ENCODE assay signal across 32 cellular contexts in the genomic region with DNA sequence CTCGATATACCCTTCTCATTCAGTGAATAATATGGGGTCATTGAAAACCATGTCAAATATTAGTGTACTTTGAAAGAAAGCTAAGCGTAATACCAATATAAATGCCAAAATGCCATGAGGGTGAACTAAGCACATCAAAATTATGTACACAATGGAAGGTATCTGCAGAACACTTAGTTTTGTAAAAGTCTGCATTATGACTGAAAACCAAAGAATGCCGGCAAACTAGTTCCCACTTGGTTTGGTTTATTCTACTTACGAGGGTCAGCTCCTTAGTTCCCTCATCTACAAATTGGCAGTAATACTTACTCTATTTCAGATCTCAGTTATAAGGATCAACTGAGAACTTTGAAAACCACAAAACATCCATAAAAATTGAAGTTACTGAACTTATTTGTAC. TPM values are rescaled to one million over a fixed set of nuclear protein-coding genes. Genes with fewer than 3 reads are reported as not detected.
"Had no signal": no experiment of that assay in that cellular context is flagged by ENCODE, and none has a peak within 500 bp of the region (broad histone marks: within the 10 kb centered on the region; RNA-seq: fewer than 3 reads in every experiment).

No MANE protein-coding gene starts in this region.

- H3K27ac Mint-ChIP-seq: immature natural killer cell; mesothelial cell of epicardium; naive B cell; natural killer cell; nephron progenitor cell; neural progenitor cell; progenitor cell of endocrine pancreas; stimulated activated naive B cell treated with anti-CD40 and anti-IgM and Interleukin-4, amounts not matched to agents 10 μg/mL and 1 μg/mL and 100 μg/mL, for 72 hours had no signal

- ATAC-seq: left colon; left lung; lower lobe of right lung; natural killer cell; right lobe of liver; stimulated activated naive B cell treated with anti-CD40 and anti-IgM and Interleukin-4, amounts not matched to agents 10 μg/mL and 1 μg/mL and 100 μg/mL, for 72 hours; stimulated activated naive CD8-positive, alpha-beta T cell treated with anti-CD3 and anti-CD28 coated beads, Interleukin-15, Interleukin-2, amounts not matched to agents 100 U/mL and 50 U/mL, for 24 hours; upper lobe of right lung had no signal

- H3K4me3 ChIP-seq: left lung, lower lobe of right lung, neural progenitor cell, ovary, right atrium auricular region, right lobe of liver, skin epidermis, stomach, testis, thyroid gland, transverse colon, upper lobe of right lung had no signal

- H3K9me3 Mint-ChIP-seq: naive B cell; neural progenitor cell; stimulated activated naive B cell treated with anti-CD40 and anti-IgM and Interleukin-4, amounts not matched to agents 10 μg/mL and 1 μg/mL and 100 μg/mL, for 72 hours had no signal

- H3K4me1 ChIP-seq: left lung, lower lobe of right lung, neural progenitor cell, right atrium auricular region, right lobe of liver, stomach, testis, thyroid gland, transverse colon, upper lobe of right lung had no signal

- H3K9ac ChIP-seq: neural progenitor cell had no signal

- H3K27me3 ChIP-seq: neural progenitor cell, neutrophil, ovary, right atrium auricular region, right lobe of liver, stomach, testis, thyroid gland, transverse colon, upper lobe of right lung had no signal

- H3K27me3 Mint-ChIP-seq: naive B cell; progenitor cell of endocrine pancreas; stimulated activated naive B cell treated with anti-CD40 and anti-IgM and Interleukin-4, amounts not matched to agents 10 μg/mL and 1 μg/mL and 100 μg/mL, for 72 hours had no signal

- H3K27ac ChIP-seq: left lung, lower lobe of right lung, neural progenitor cell, neutrophil, ovary, right atrium auricular region, right lobe of liver, skin epidermis, stomach, testis, thyroid gland, transverse colon, upper lobe of right lung had no signal

- H3K4me1 Mint-ChIP-seq: immature natural killer cell; naive B cell; natural killer cell; nephron progenitor cell; neural progenitor cell; stimulated activated naive B cell treated with anti-CD40 and anti-IgM and Interleukin-4, amounts not matched to agents 10 μg/mL and 1 μg/mL and 100 μg/mL, for 72 hours had no signal

- H3K4me3 Mint-ChIP-seq: immature natural killer cell; mesothelial cell of epicardium; naive B cell; natural killer cell; nephron progenitor cell; neural progenitor cell; stimulated activated naive B cell treated with anti-CD40 and anti-IgM and Interleukin-4, amounts not matched to agents 10 μg/mL and 1 μg/mL and 100 μg/mL, for 72 hours had no signal

- H3K9me3 ChIP-seq: left lung, lower lobe of right lung, neutrophil, ovary, right atrium auricular region, right lobe of liver, stomach, testis, thyroid gland, transverse colon, upper lobe of right lung had no signal

- FAIRE-seq: islet of Langerhans, urothelium cell line had no signal

- H3K36me3 ChIP-seq: left lung, lower lobe of right lung, neural progenitor cell, neutrophil, ovary, right atrium auricular region, right lobe of liver, stomach, thyroid gland, transverse colon, upper lobe of right lung had no signal

- H2AFZ ChIP-seq: neural progenitor cell had no signal

- H3K4me2 ChIP-seq: neural progenitor cell had no signal

- H3K36me3 Mint-ChIP-seq: immature natural killer cell; mesothelial cell of epicardium; naive B cell; natural killer cell; neural progenitor cell; stimulated activated naive B cell treated with anti-CD40 and anti-IgM and Interleukin-4, amounts not matched to agents 10 μg/mL and 1 μg/mL and 100 μg/mL, for 72 hours had no signal

- DNase-seq: hypothalamus; immature natural killer cell; kidney; left colon; left lung; lower lobe of right lung; mesendoderm; naive B cell; natural killer cell; nephron progenitor cell; occipital lobe; ovary; right lobe of liver; stimulated activated CD4-positive, alpha-beta T cell treated with anti-CD3 and anti-CD28 coated beads, Interleukin-12 subunit alpha, Interleukin-12 subunit beta, amount 100 ng/mL, for 4 hours; stimulated activated CD4-positive, alpha-beta T cell treated with anti-CD3 and anti-CD28 coated beads, Interleukin-15, amount 100 ng/mL, for 24 hours; stimulated activated CD4-positive, alpha-beta T cell treated with anti-CD3 and anti-CD28 coated beads, Interleukin-2, amount 100 ng/mL, for 24 hours; stimulated activated CD4-positive, alpha-beta T cell treated with anti-CD3 and anti-CD28 coated beads, Interleukin-4, amount 100 ng/mL, for 1 hour; stimulated activated naive B cell treated with anti-CD40 and anti-IgM and Interleukin-4, amounts not matched to agents 10 μg/mL and 1 μg/mL and 100 μg/mL, for 72 hours; stimulated activated naive CD8-positive, alpha-beta T cell treated with anti-CD3 and anti-CD28 coated beads, Interleukin-15, Interleukin-2, amounts not matched to agents 100 U/mL and 50 U/mL, for 24 hours; stomach; testis; thyroid gland; transverse colon; upper lobe of right lung had no signal

RNA-seq across cellular contexts. Expression of a gene that starts 27.3 kb away (rescaled TPM):
- total RNA-seq: natural killer cell had no signal
- polyA plus RNA-seq: immature natural killer cell had no signal
